In genomic region chr2:15622214-15622613, GRCh38 we compare ENCODE assay signal across 29 cellular contexts. TPM values are rescaled to one million over a fixed set of nuclear protein-coding genes. Genes with fewer than 3 reads are reported as not detected.
DNase-seq lines count a peak whose midpoint lies in the region; FAIRE-seq lines count a peak whose summit lies in the region.
"Had no signal": no experiment of that assay in that cellular context is flagged by ENCODE, and none has a peak within 500 bp of the region (broad histone marks: within the 10 kb centered on the region; RNA-seq: fewer than 3 reads in every experiment).

No MANE protein-coding gene starts in this region.

- DNase-seq in SK-N-DZ (ENCODE audit: low spot score), result peak; percentile 91
- DNase-seq in small intestine, result no peak
- DNase-seq: 8988T; ACHN; AML-193; BE2C; C1 segment of cervical spinal cord; Caco-2; Calu3; CD4-positive, alpha-beta memory T cell; CD4-positive, alpha-beta T cell; CD4-positive, CD25-positive, alpha-beta regulatory T cell; CD8-positive, alpha-beta memory T cell; CD8-positive, alpha-beta T cell; COR-L47; DMS 273 treated with DMSO at 0.1 percent for 48 hours; DMS153; DMS53; DMS79; DMS79 treated with DMSO at 0.1 percent for 48 hours; DND-41; EL had no signal

- H3K27me3 ChIP-seq in small intestine (ENCODE audit: control insufficient read depth in 2 of 2, insufficient read depth in 2 of 2, low read length in 2 of 2), result no peaks in the 10 kb centered on the region
- H3K27me3 ChIP-seq: BE2C; BLaER1; BLaER1 treated with 17β-estradiol and CSF1 and Interleukin-3, amounts not matched to agents 10 nM and 100 nM had no signal

- no peaks in the 10 kb centered on the region for H3K4me1 ChIP-seq in small intestine (ENCODE audit: control insufficient read depth in 2 of 2, insufficient read depth in 1 of 2, low read depth in 1 of 2, low read length in 1 of 2)
- H3K4me1 ChIP-seq: A549; BE2C; BLaER1; BLaER1 treated with 17β-estradiol and CSF1 and Interleukin-3, amounts not matched to agents 10 nM and 100 nM; Caco-2 had no signal

- WGBS in small intestine, 3 donors, result 97 to 99% (median 97%) methylated on average over 2 of the region's 2 CpGs

- no peaks in the 10 kb centered on the region for H3K9me3 ChIP-seq in small intestine (ENCODE audit: control insufficient read depth, low read depth)
- H3K9me3 ChIP-seq: A549, BE2C, BLaER1, Caco-2 had no signal

- no peak overlapping the region for H3K4me3 ChIP-seq in small intestine (ENCODE audit: low read depth in 1 of 2, low read length in 2 of 2)
- H3K4me3 ChIP-seq: A549; BLaER1; BLaER1 treated with 17β-estradiol and CSF1 and Interleukin-3, amounts not matched to agents 10 nM and 100 nM had no signal

- H3K27ac ChIP-seq in small intestine (ENCODE audit: low read depth in 1 of 2, low read length in 1 of 2), result no peak overlapping the region
- H3K27ac ChIP-seq: 22Rv1; A549; BLaER1; BLaER1 treated with 17β-estradiol and CSF1 and Interleukin-3, amounts not matched to agents 10 nM and 100 nM; C4-2B had no signal

- H3K36me3 ChIP-seq in small intestine (ENCODE audit: control insufficient read depth in 2 of 2, insufficient read depth in 2 of 2, low read length in 2 of 2), result peaks cover 0 to 21% of the 10 kb centered on the region in 2 donors

- no peak for FAIRE-seq in small intestine (lab: Jason Lieb, UNC)
- FAIRE-seq: A204.1, D721Med had no signal

RNA-seq across cellular contexts. Expression of gene DDX1, which starts 30.5 kb away (rescaled TPM):
- polyA plus RNA-seq in SK-N-DZ (2014; cell fraction: cytosol; rRNA removed), result 5,002 and 5,638 TPM in 2 replicates
- polyA plus RNA-seq in SK-N-DZ (2014; cell fraction: nucleus; rRNA removed), result 4,616 and 5,818 TPM in 2 replicates
- polyA plus RNA-seq in small intestine, result 10 to 100 TPM; 74.6 to 83.9 (median 74.8) TPM
